ENCODE assay signal across 8 cellular contexts in the genomic region with DNA sequence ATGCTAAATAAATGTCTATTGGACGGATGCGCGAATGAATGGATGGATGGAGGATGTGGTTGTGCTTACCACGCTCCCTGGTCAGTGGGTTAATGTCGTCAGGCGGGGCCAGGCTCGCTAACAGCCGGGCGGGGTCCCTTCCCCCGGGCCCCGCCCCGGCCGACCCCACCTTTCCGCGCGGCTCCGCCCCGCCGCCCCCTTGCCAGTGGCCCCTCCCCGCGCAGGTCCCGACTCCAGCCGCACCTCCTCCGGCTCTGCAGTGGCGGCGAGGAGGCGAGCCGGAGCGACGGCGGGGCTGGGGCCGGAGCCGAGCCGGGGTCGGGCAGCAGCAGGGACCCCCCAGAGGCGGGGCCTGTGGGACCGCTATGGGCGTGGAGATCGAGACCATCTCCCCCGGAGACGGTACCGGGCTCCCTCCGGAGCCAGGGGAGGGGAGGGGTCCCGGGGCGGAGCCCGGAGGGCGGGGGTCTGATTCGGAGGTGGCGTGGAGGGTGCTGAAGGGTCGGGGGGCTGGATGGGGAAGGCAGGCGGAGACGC. TPM values are rescaled to one million over a fixed set of nuclear protein-coding genes. Genes with fewer than 3 reads are reported as not detected.
DNase-seq lines count a peak whose midpoint lies in the region; ATAC-seq, FAIRE-seq and TF ChIP-seq lines count a peak whose summit lies in the region.

A gene (plus strand): TSS at position 257 of the 537 bp plus-strand sequence. CDS start 109 bp downstream, at position 366.

- H3K27me3 ChIP-seq in brain microvascular endothelial cell (replicated peaks): no peaks in the 10 kb centered on the region
- H3K27me3 ChIP-seq in small intestine (ENCODE audit: control insufficient read depth in 2 of 2, insufficient read depth in 2 of 2, low read length in 2 of 2): no peaks in the 10 kb centered on the region

- H3K27ac ChIP-seq in brain microvascular endothelial cell (no peak within 1 kb of the TSS), small intestine (ENCODE audit: low read depth in 1 of 2, low read length in 1 of 2) (peak within 1 kb of the TSS; percentile 14 to 33)

- peak within 1 kb of the TSS; percentile 63 for H3K27ac Mint-ChIP-seq in Calu3 (ENCODE audit: unreplicated experiment)
- no peak within 1 kb of the TSS for H3K27ac Mint-ChIP-seq in T-helper 1 cell treated with Interleukin-12 subunit alpha and Interleukin-12 subunit beta and Interleukin-4 antibody, amounts not matched to agents 30 μg/mL and 1 μg/mL, for 36 hours

- H3K4me3 Mint-ChIP-seq in Calu3 (ENCODE audit: low read depth, unreplicated experiment): no peak within 1 kb of the TSS
- H3K4me3 Mint-ChIP-seq in T-helper 1 cell treated with Interleukin-12 subunit alpha and Interleukin-12 subunit beta and Interleukin-4 antibody, amounts not matched to agents 30 μg/mL and 1 μg/mL, for 36 hours: peak within 1 kb of the TSS; percentile 86

- H3K9me3 Mint-ChIP-seq in Calu3 (ENCODE audit: low read depth, unreplicated experiment): no peaks in the 10 kb centered on the region
- H3K9me3 Mint-ChIP-seq in T-helper 1 cell treated with Interleukin-12 subunit alpha and Interleukin-12 subunit beta and Interleukin-4 antibody, amounts not matched to agents 30 μg/mL and 1 μg/mL, for 36 hours: no peaks in the 10 kb centered on the region

- no TSS peak for BruUV-seq in Calu3 (replicated peaks; lab: Mats Ljungman, UMichigan)

- CTCF ChIA-PET in Calu3 (lab: Charles Lee): interaction anchor here (1.0 to 1.4 kb wide), 3 partner anchors 16 to 123 kb away, joined by 4 to 5 read pairs (median 4); a partner anchor contains a TSS

- H3K36me3 ChIP-seq in brain microvascular endothelial cell (replicated peaks) (no peaks in the 10 kb centered on the region), small intestine (ENCODE audit: control insufficient read depth in 2 of 2, insufficient read depth in 2 of 2, low read length in 2 of 2) (peaks cover 0 to 2% of the 10 kb centered on the region in 2 donors)

- DNase-seq in Calu3 (peak; percentile 75), KBM-7 (peak; percentile 47), brain microvascular endothelial cell (peak; percentile 30), iPS-NIHi7 (ENCODE audit: extremely low spot score) (peak; percentile 83), small intestine (peak; percentile 79), middle frontal gyrus (ENCODE audit: extremely low spot score, low spot score) (no peak)

- TF ChIP-seq CTCF in Calu3 (IDR thresholded peaks at IDR 0.05; ENCODE audit: unreplicated experiment) (no peak), brain microvascular endothelial cell (IDR thresholded peaks at IDR 0.05; ENCODE audit: low read depth, low read length, missing control alignments) (no peak)

- WGBS in small intestine, 3 donors: 0 to 1% (median 1%) methylated on average over 24 to 52 of the region's 52 CpGs

- H3K27me3 Mint-ChIP-seq in Calu3 (ENCODE audit: unreplicated experiment): no peaks in the 10 kb centered on the region
- H3K27me3 Mint-ChIP-seq in T-helper 1 cell treated with Interleukin-12 subunit alpha and Interleukin-12 subunit beta and Interleukin-4 antibody, amounts not matched to agents 30 μg/mL and 1 μg/mL, for 36 hours (ENCODE audit: low read depth): peaks cover 4% of the 10 kb centered on the region

- in situ Hi-C loops in KBM-7 (cut with MboI; ENCODE audit: low pct_unique_long_range_greater_than_20kb, low sequenced_read_pairs): no loop called here
- in situ Hi-C loops in brain microvascular endothelial cell (cut with HindIII; ENCODE audit: low pct_ligation_motif_present, low sequenced_read_pairs): loop anchor here (25.0 kb wide), 1 partner anchor 212 kb away; no protein-coding TSS in a partner anchor

- no peak for FAIRE-seq in small intestine (lab: Jason Lieb, UNC)

- peaks cover 29% of the 10 kb centered on the region for H3K36me3 Mint-ChIP-seq in Calu3 (ENCODE audit: insufficient read depth, unreplicated experiment)
- peaks cover 2% of the 10 kb centered on the region for H3K36me3 Mint-ChIP-seq in T-helper 1 cell treated with Interleukin-12 subunit alpha and Interleukin-12 subunit beta and Interleukin-4 antibody, amounts not matched to agents 30 μg/mL and 1 μg/mL, for 36 hours (ENCODE audit: low read depth)

- intact Hi-C loops in Calu3 (cut with micrococcal nuclease; ENCODE audit: unreplicated experiment): no loop called here

- H3K4me1 Mint-ChIP-seq in Calu3 (ENCODE audit: low read depth, unreplicated experiment): peaks cover 9% of the 10 kb centered on the region
- peaks cover 20% of the 10 kb centered on the region for H3K4me1 Mint-ChIP-seq in T-helper 1 cell treated with Interleukin-12 subunit alpha and Interleukin-12 subunit beta and Interleukin-4 antibody, amounts not matched to agents 30 μg/mL and 1 μg/mL, for 36 hours (ENCODE audit: low read depth)

- no peak for ATAC-seq in GM18909 (IDR thresholded peaks at IDR 0.05; ENCODE audit: poor library complexity, unreplicated experiment)

- H3K4me1 ChIP-seq in small intestine (ENCODE audit: control insufficient read depth in 2 of 2, insufficient read depth in 1 of 2, low read depth in 1 of 2, low read length in 1 of 2): peaks cover 0 to 14% of the 10 kb centered on the region in 2 donors

- H3K4me3 ChIP-seq in brain microvascular endothelial cell (ENCODE audit: low read depth, low read length) (peak within 1 kb of the TSS; percentile 68), small intestine (ENCODE audit: low read depth in 1 of 2, low read length in 2 of 2) (peak within 1 kb of the TSS; percentile 54 to 88)

- no peaks in the 10 kb centered on the region for H3K9me3 ChIP-seq in small intestine (ENCODE audit: control insufficient read depth, low read depth)

RNA-seq across cellular contexts. Expression of the gene that starts here (rescaled TPM):
- 5.9 and 8.2 TPM in 2 replicates for total RNA-seq in Calu3 (2022)
- polyA plus RNA-seq in small intestine: 100 to 1,000 TPM in 1 of 3 donors, 10 to 100 TPM in 2; 24.9 to 106 (median 73.5) TPM
